Comparison of ENCODE assay signal across 8 cellular contexts in the genomic region with DNA sequence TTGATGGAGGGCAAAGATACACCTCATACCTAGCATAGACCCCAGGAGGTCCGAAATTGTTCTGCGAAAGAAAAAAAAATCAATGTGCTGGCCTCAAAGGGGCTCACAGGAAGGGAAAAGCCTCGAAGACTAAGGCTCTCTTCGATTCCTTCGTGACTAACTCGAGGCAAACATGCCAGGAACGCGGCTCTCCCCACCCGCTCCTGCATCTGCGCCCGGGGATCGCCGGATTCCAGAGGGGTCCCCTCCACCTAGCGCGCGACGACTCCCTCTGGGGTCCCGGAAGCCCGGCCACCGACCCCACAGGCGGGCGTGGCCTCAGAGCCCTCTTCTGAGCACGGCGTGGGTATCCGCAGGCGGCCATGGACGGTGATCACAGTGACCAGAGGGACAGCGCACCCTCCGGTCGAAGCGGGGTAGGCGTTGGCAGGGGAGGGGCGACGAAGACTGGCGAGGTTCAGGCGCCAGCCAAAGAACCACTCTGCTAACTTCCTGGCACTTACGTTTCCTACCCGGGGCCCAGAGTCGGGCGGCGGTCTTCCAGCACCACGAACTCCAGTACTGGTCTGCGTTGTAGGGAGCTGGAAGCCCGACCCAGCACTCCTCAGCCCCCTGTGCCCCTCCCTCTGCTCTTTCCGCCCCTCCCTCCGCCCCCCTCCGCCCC. TPM values are rescaled to one million over a fixed set of nuclear protein-coding genes. Genes with fewer than 3 reads are reported as not detected.
DNase-seq lines count a peak whose midpoint lies in the region; TF ChIP-seq lines count a peak whose summit lies in the region.

No MANE protein-coding gene starts in this region.

- no peak overlapping the region for H2BK12ac ChIP-seq in H9 (ENCODE audit: insufficient read length, low read depth, low read length)

- no peak overlapping the region for H2BK120ac ChIP-seq in H9 (ENCODE audit: low read depth, low read length, poor library complexity, severe bottlenecking)

- no peak overlapping the region for H3T11ph ChIP-seq in H9 (ENCODE audit: low read length)

- H3K27ac Mint-ChIP-seq in H9 (peak overlapping the region; percentile 83 to 97 (median 95)), endothelial cell (ENCODE audit: unreplicated experiment) (peak overlapping the region; percentile 86)

- no CpG with 5 or more reads among the region's 47 CpGs for WGBS in H9 (ENCODE audit: extremely low coverage, insufficient read length, low lambda C conversion rate)
- WGBS in mesodermal cell (ENCODE audit: insufficient coverage in 2 of 2), 2 experiments, result 0% methylated on average over 32 to 35 of the region's 47 CpGs

- no peak overlapping the region for H3K56ac ChIP-seq in H9 (ENCODE audit: insufficient read length, low read depth, low read length)

- H3K4me3 ChIP-seq in GM06990 (replicated peaks; ENCODE audit: low read depth, low read length), result peak overlapping the region; percentile 77
- H3K4me3 ChIP-seq in Karpas-422 (ENCODE audit: low read length), result peak overlapping the region; percentile 74
- H3K4me3 ChIP-seq in mesodermal cell (ENCODE audit: extremely low read depth, insufficient read depth, low read length, poor library complexity, severe bottlenecking), result peak overlapping the region; percentile 96
- H3K4me3 ChIP-seq in tibial artery, result peak overlapping the region; percentile 73 to 95

- peaks cover 14% of the 10 kb centered on the region for H3K23me2 ChIP-seq in H9 (ENCODE audit: insufficient read length, low read depth, low read length, poor library complexity, severe bottlenecking)

- no peak overlapping the region for H4K91ac ChIP-seq in H9 (ENCODE audit: insufficient read length, low read depth, low read length)

- H3K4me3 Mint-ChIP-seq in H9, result peak overlapping the region; percentile 90 to 93
- H3K4me3 Mint-ChIP-seq in endothelial cell (ENCODE audit: unreplicated experiment), result peak overlapping the region; percentile 93

- no peak overlapping the region for H3K23ac ChIP-seq in H9 (ENCODE audit: insufficient read length, low read depth, low read length)

- peaks cover 18 to 38% (median 36%) of the 10 kb centered on the region in 3 experiments for H3K36me3 Mint-ChIP-seq in H9 (ENCODE audit: insufficient read depth in 1 of 3, low read depth in 3 of 3)
- peaks cover 8% of the 10 kb centered on the region for H3K36me3 Mint-ChIP-seq in endothelial cell (ENCODE audit: low read depth, unreplicated experiment)

- peak; percentile 51 for TF ChIP-seq CTCF in GM06990 (IDR thresholded peaks at IDR 0.05; ENCODE audit: insufficient read depth, low read length, poor library complexity, severe bottlenecking)
- peak; percentile 57 for TF ChIP-seq CTCF in H9 (conservative IDR thresholded peaks at IDR 0.05)
- TF ChIP-seq CTCF in endothelial cell (IDR thresholded peaks at IDR 0.05; ENCODE audit: unreplicated experiment), result no peak
- peak; percentile 43 to 48 for TF ChIP-seq CTCF in tibial artery (IDR thresholded peaks at IDR 0.05)

- H4K20me1 ChIP-seq in H9 (ENCODE audit: control insufficient read depth, insufficient read depth, insufficient read length) (no peaks in the 10 kb centered on the region), Karpas-422 (ENCODE audit: insufficient read depth, low read depth, low read length) (peaks cover 10% of the 10 kb centered on the region)

- H3K9ac ChIP-seq in H9 (ENCODE audit: extremely low read depth, insufficient read length, low read length) (peak overlapping the region; percentile 83), Karpas-422 (ENCODE audit: low read length) (peak overlapping the region; percentile 86)

- H4K5ac ChIP-seq in H9 (ENCODE audit: insufficient read length, low read depth, low read length), result no peak overlapping the region

- H3K4me1 ChIP-seq in H9 (ENCODE audit: insufficient read depth, low read length) (no peaks in the 10 kb centered on the region), Karpas-422 (ENCODE audit: low read length) (peaks cover 30% of the 10 kb centered on the region), mesodermal cell (ENCODE audit: control insufficient read depth, insufficient read depth, low read length, poor library complexity, severe bottlenecking) (peaks cover 10% of the 10 kb centered on the region), tibial artery (peaks cover 0 to 48% (median 26%) of the 10 kb centered on the region in 4 donors)

- H2BK20ac ChIP-seq in H9 (ENCODE audit: low read depth, low read length, poor library complexity, severe bottlenecking), result no peak overlapping the region

- H3K4me1 Mint-ChIP-seq in H9 (peaks cover 12 to 23% of the 10 kb centered on the region in 2 experiments), endothelial cell (ENCODE audit: unreplicated experiment) (peaks cover 12% of the 10 kb centered on the region)

- H2AFZ ChIP-seq in H9 (ENCODE audit: low read length) (peak overlapping the region; percentile 25), Karpas-422 (ENCODE audit: low read length) (peak overlapping the region; percentile 22)

- H3K27me3 Mint-ChIP-seq in H9 (ENCODE audit: low read depth), result no peaks in the 10 kb centered on the region
- H3K27me3 Mint-ChIP-seq in endothelial cell (ENCODE audit: unreplicated experiment), result peaks cover 3% of the 10 kb centered on the region

- no peak overlapping the region for H2AK5ac ChIP-seq in H9 (ENCODE audit: insufficient read length, low read length)

- no peaks in the 10 kb centered on the region for H3K27me3 ChIP-seq in GM06990 (replicated peaks; ENCODE audit: control insufficient read depth, insufficient read depth, low read length)
- no peaks in the 10 kb centered on the region for H3K27me3 ChIP-seq in H9 (ENCODE audit: insufficient read depth, low read length)
- no peaks in the 10 kb centered on the region for H3K27me3 ChIP-seq in Karpas-422 (ENCODE audit: low read length)
- no peaks in the 10 kb centered on the region for H3K27me3 ChIP-seq in tibial artery

- peak overlapping the region; percentile 88 for H3K14ac ChIP-seq in H9 (ENCODE audit: insufficient read depth, low read length)

- no peak overlapping the region for H4K8ac ChIP-seq in H9 (replicated peaks; ENCODE audit: insufficient read length, low read depth, low read length)

- no peaks in the 10 kb centered on the region for H3K79me1 ChIP-seq in H9 (ENCODE audit: insufficient read depth, low read depth, low read length, poor library complexity, severe bottlenecking)

- peak overlapping the region; percentile 42 for H2BK5ac ChIP-seq in H9 (ENCODE audit: insufficient read length, low read length)

- H3K9me3 Mint-ChIP-seq in H9 (no peaks in the 10 kb centered on the region), endothelial cell (ENCODE audit: unreplicated experiment) (no peaks in the 10 kb centered on the region)

- H2BK15ac ChIP-seq in H9 (ENCODE audit: low read depth, low read length), result no peak overlapping the region

- H3K79me2 ChIP-seq in H9 (ENCODE audit: insufficient read depth, low read length), result peaks cover 4% of the 10 kb centered on the region; the same call in 1 of the 2 replicates
- peaks cover 57% of the 10 kb centered on the region for H3K79me2 ChIP-seq in Karpas-422 (ENCODE audit: low read length)

- H3K4ac ChIP-seq in H9 (ENCODE audit: low read depth, low read length), result no peak overlapping the region

- H3K9me3 ChIP-seq in H9 (ENCODE audit: control insufficient read depth, low read depth, low read length), result no peaks in the 10 kb centered on the region
- H3K9me3 ChIP-seq in Karpas-422 (ENCODE audit: low read length), result no peaks in the 10 kb centered on the region
- H3K9me3 ChIP-seq in mesodermal cell (ENCODE audit: control insufficient read depth, low read length), result no peaks in the 10 kb centered on the region
- no peaks in the 10 kb centered on the region for H3K9me3 ChIP-seq in tibial artery

- DNase-seq in 8988T (peak; percentile 57), GM06990 (ENCODE audit: extremely low read depth, insufficient read length) (peak; percentile 86), H9 (peak; percentile 96), Karpas-422 (no peak), SW 1271 (lab: John Stamatoyannopoulos, UW) (peak; percentile 85 to 95), endothelial cell (ENCODE audit: low spot score) (peak; percentile 79), tibial artery (peak; percentile 90 to 93)

- peak overlapping the region; percentile 48 for H3K27ac ChIP-seq in H9 (ENCODE audit: insufficient read length, low read depth, low read length)
- H3K27ac ChIP-seq in Karpas-422 (ENCODE audit: low read length), result peak overlapping the region; percentile 43
- H3K27ac ChIP-seq in mesodermal cell (ENCODE audit: low read depth, low read length, severe bottlenecking), result peak overlapping the region; percentile 98
- H3K27ac ChIP-seq in tibial artery, result peak overlapping the region; percentile 97 to 99

- H3K36me3 ChIP-seq in GM06990 (ENCODE audit: control insufficient read depth, insufficient read depth, low read length) (no peaks in the 10 kb centered on the region; the same call in 1 of the 2 replicates), Karpas-422 (ENCODE audit: insufficient read depth, low read length) (peaks cover 18% of the 10 kb centered on the region), mesodermal cell (ENCODE audit: control insufficient read depth, insufficient read depth, low read length) (peaks cover 40% of the 10 kb centered on the region), tibial artery (peaks cover 0 to 20% (median 0%) of the 10 kb centered on the region in 3 donors)

- intact Hi-C loops in tibial artery (cut with DNase I; ENCODE audit: low total_unique reads), result no loop called here

- no peaks in the 10 kb centered on the region for H3K9me2 ChIP-seq in Karpas-422 (replicated peaks; ENCODE audit: insufficient read depth, low read length)

- H3K4me2 ChIP-seq in H9 (ENCODE audit: insufficient read depth, insufficient read length, low read length) (peak overlapping the region; percentile 92), Karpas-422 (ENCODE audit: low read depth, low read length, poor library complexity, severe bottlenecking) (peak overlapping the region; percentile 77)

- H3K18ac ChIP-seq in H9 (ENCODE audit: insufficient read length, low read depth, low read length), result peak overlapping the region; percentile 72

RNA-seq across cellular contexts. Expression of gene EIF3J, which starts 0.5 kb away (rescaled TPM):
- total RNA-seq in H9 (2021) (114 and 129 TPM in 2 replicates), endothelial cell (ENCODE audit: unreplicated experiment) (83.1 TPM)
- 36.1 and 70.7 TPM in 2 replicates for total RNA-seq in Karpas-422 (2014; rRNA removed; shearing (Covaris generic); ENCODE audit: low replicate concordance)
- polyA plus RNA-seq in mesodermal cell (2013, experiment 1 of 2), result 59.0 TPM
- 90.2 TPM for polyA plus RNA-seq in mesodermal cell (2013, experiment 2 of 2)

Comparison
In these comparisons a context has a peak if more than half of its experiments do, and no peak if none do; other contexts are left out.
1. H3K27ac ChIP-seq: peak in every context shown above with its lines; median percentile 98 in mesodermal cell; 98 in tibial artery; 48 in H9; 43 in Karpas-422.